13 cellular contexts compared by ENCODE assay signal in genomic region chr14:90426663-90427062, GRCh38. TPM values are rescaled to one million over a fixed set of nuclear protein-coding genes. Genes with fewer than 3 reads are reported as not detected.
DNase-seq lines count a peak whose midpoint lies in the region; ATAC-seq and TF ChIP-seq lines count a peak whose summit lies in the region.
"Had no signal": no experiment of that assay in that cellular context is flagged by ENCODE, and none has a peak within 500 bp of the region (broad histone marks: within the 10 kb centered on the region; RNA-seq: fewer than 3 reads in every experiment).

No MANE protein-coding gene starts in this region.

- H3K27ac ChIP-seq in colonic mucosa = no peak overlapping the region
- H3K27ac ChIP-seq in lower lobe of right lung = no peak overlapping the region

- H3K4me3 ChIP-seq in colonic mucosa (no peak overlapping the region), lower lobe of right lung (no peak overlapping the region), MG63 (no peak overlapping the region)

- no peaks in the 10 kb centered on the region for H3K36me3 Mint-ChIP-seq in activated CD8-positive, alpha-beta T cell treated with anti-CD3 and anti-CD28 coated beads for 36 hours (ENCODE audit: low read depth)
- H3K36me3 Mint-ChIP-seq: activated naive CD8-positive, alpha-beta T cell treated with anti-CD3 and anti-CD28 coated beads, Interleukin-2, amount 10 ng/mL, durations not matched to agents 7 days and 5 days had no signal

- CTCF ChIA-PET in activated CD8-positive, alpha-beta T cell treated with anti-CD3 and anti-CD28 coated beads for 36 hours (lab: Charles Lee) = no interaction called here

- peak; percentile 43 to 52 for ATAC-seq in lower lobe of right lung
- ATAC-seq in activated CD8-positive, alpha-beta T cell treated with anti-CD3 and anti-CD28 coated beads for 36 hours = no peak

- TF ChIP-seq CTCF in colonic mucosa (IDR thresholded peaks at IDR 0.05) (no peak), lower lobe of right lung (IDR thresholded peaks at IDR 0.05) (no peak)
- TF ChIP-seq CTCF in activated CD8-positive, alpha-beta T cell treated with anti-CD3 and anti-CD28 coated beads for 36 hours (IDR thresholded peaks at IDR 0.05) = no peak

- no peak overlapping the region for H3K4me3 Mint-ChIP-seq in activated CD8-positive, alpha-beta T cell treated with anti-CD3 and anti-CD28 coated beads for 36 hours
- H3K4me3 Mint-ChIP-seq: activated naive CD8-positive, alpha-beta T cell treated with anti-CD3 and anti-CD28 coated beads, Interleukin-2, amount 10 ng/mL, durations not matched to agents 7 days and 5 days had no signal

- peak; percentile 34 for DNase-seq in COR-L47 (lab: John Stamatoyannopoulos, UW)
- peak; percentile 55 for DNase-seq in NCI-H2227 (lab: John Stamatoyannopoulos, UW; ENCODE audit: unreplicated experiment)
- DNase-seq in colonic mucosa = peak; percentile 32
- no peak for DNase-seq in lower lobe of right lung
- no peak for DNase-seq in DMS153 (lab: John Stamatoyannopoulos, UW)
- no peak for DNase-seq in activated effector memory CD4-positive, alpha-beta T cell treated with Interleukin-2 at 50 U/mL for 16 hours
- no peak for DNase-seq in MG63
- no peak for DNase-seq in activated CD8-positive, alpha-beta T cell treated with anti-CD3 and anti-CD28 coated beads for 36 hours
- DNase-seq: activated CD8-positive, alpha-beta memory T cell treated with anti-CD3 and anti-CD28 coated beads, Interleukin-2, amount 50 U/mL, for 4 hours; activated naive CD8-positive, alpha-beta T cell treated with anti-CD3 and anti-CD28 coated beads, Interleukin-2, amount 10 ng/mL, durations not matched to agents 7 days and 5 days; KBM-7; stimulated activated CD4-positive, alpha-beta T cell treated with anti-CD3 and anti-CD28 coated beads, Interleukin-2, amount 100 ng/mL, for 24 hours; stimulated activated naive CD4-positive, alpha-beta T cell treated with Interleukin-2 at 50 U/mL for 16 hours had no signal

- intact Hi-C loops in colonic mucosa (cut with DNase I) = no loop called here
- intact Hi-C loops in lower lobe of right lung (cut with DNase I) = no loop called here
- intact Hi-C loops in activated CD8-positive, alpha-beta T cell treated with anti-CD3 and anti-CD28 coated beads for 36 hours (cut with micrococcal nuclease) = no loop called here

- no peaks in the 10 kb centered on the region for H3K4me1 Mint-ChIP-seq in activated CD8-positive, alpha-beta T cell treated with anti-CD3 and anti-CD28 coated beads for 36 hours (ENCODE audit: low read depth)
- H3K4me1 Mint-ChIP-seq: activated naive CD8-positive, alpha-beta T cell treated with anti-CD3 and anti-CD28 coated beads, Interleukin-2, amount 10 ng/mL, durations not matched to agents 7 days and 5 days had no signal

- no peak overlapping the region for H3K9ac ChIP-seq in colonic mucosa (ENCODE audit: low read depth in 2 of 2, low read length in 2 of 2)

- POLR2A ChIA-PET in activated CD8-positive, alpha-beta T cell treated with anti-CD3 and anti-CD28 coated beads for 36 hours (lab: Charles Lee) = no interaction called here

- H3K27ac Mint-ChIP-seq in activated CD8-positive, alpha-beta T cell treated with anti-CD3 and anti-CD28 coated beads for 36 hours = no peak overlapping the region
- H3K27ac Mint-ChIP-seq: activated naive CD8-positive, alpha-beta T cell treated with anti-CD3 and anti-CD28 coated beads, Interleukin-2, amount 10 ng/mL, durations not matched to agents 7 days and 5 days had no signal

- H3K9me3 ChIP-seq in colonic mucosa = no peaks in the 10 kb centered on the region
- no peaks in the 10 kb centered on the region for H3K9me3 ChIP-seq in lower lobe of right lung
- H3K9me3 ChIP-seq in MG63 = no peaks in the 10 kb centered on the region

- H3K27me3 Mint-ChIP-seq in activated CD8-positive, alpha-beta T cell treated with anti-CD3 and anti-CD28 coated beads for 36 hours = no peaks in the 10 kb centered on the region
- H3K27me3 Mint-ChIP-seq: activated naive CD8-positive, alpha-beta T cell treated with anti-CD3 and anti-CD28 coated beads, Interleukin-2, amount 10 ng/mL, durations not matched to agents 7 days and 5 days had no signal

- H3K9me3 Mint-ChIP-seq in activated CD8-positive, alpha-beta T cell treated with anti-CD3 and anti-CD28 coated beads for 36 hours = no peaks in the 10 kb centered on the region
- H3K9me3 Mint-ChIP-seq: activated naive CD8-positive, alpha-beta T cell treated with anti-CD3 and anti-CD28 coated beads, Interleukin-2, amount 10 ng/mL, durations not matched to agents 7 days and 5 days had no signal

- no peaks in the 10 kb centered on the region for H3K27me3 ChIP-seq in colonic mucosa
- no peaks in the 10 kb centered on the region for H3K27me3 ChIP-seq in lower lobe of right lung (ENCODE audit: low read depth)
- no peaks in the 10 kb centered on the region for H3K27me3 ChIP-seq in MG63

- no peaks in the 10 kb centered on the region for H3K36me3 ChIP-seq in colonic mucosa
- no peaks in the 10 kb centered on the region for H3K36me3 ChIP-seq in lower lobe of right lung
- no peaks in the 10 kb centered on the region for H3K36me3 ChIP-seq in MG63

- no peaks in the 10 kb centered on the region for H3K4me1 ChIP-seq in colonic mucosa
- peaks cover 22% of the 10 kb centered on the region for H3K4me1 ChIP-seq in lower lobe of right lung

RNA-seq across cellular contexts. Expression of gene CALM1, which starts 29.8 kb away (rescaled TPM):
- 100 to 1,000 TPM; 676 to 714 TPM for total RNA-seq in colonic mucosa
- 518 TPM for total RNA-seq in lower lobe of right lung
- total RNA-seq in MG63 (2014; rRNA removed; shearing (Covaris generic); ENCODE audit: low replicate concordance) = 122 and 307 TPM in 2 replicates
- 100 to 1,000 TPM; 365 to 373 TPM for total RNA-seq in activated CD8-positive, alpha-beta T cell treated with anti-CD3 and anti-CD28 coated beads for 36 hours

Comparison
In these comparisons a context has a peak if more than half of its experiments do, and no peak if none do; other contexts are left out.
1. DNase-seq: peak in COR-L47 (single experiment), NCI-H2227 (single experiment) and colonic mucosa (single experiment); none in lower lobe of right lung (single experiment), DMS153 (single experiment), activated effector memory CD4-positive, alpha-beta T cell treated with Interleukin-2 at 50 U/mL for 16 hours (single experiment), MG63 (single experiment) and activated CD8-positive, alpha-beta T cell treated with anti-CD3 and anti-CD28 coated beads for 36 hours (single experiment).